6 cellular contexts compared by ENCODE assay signal in the genomic region with DNA sequence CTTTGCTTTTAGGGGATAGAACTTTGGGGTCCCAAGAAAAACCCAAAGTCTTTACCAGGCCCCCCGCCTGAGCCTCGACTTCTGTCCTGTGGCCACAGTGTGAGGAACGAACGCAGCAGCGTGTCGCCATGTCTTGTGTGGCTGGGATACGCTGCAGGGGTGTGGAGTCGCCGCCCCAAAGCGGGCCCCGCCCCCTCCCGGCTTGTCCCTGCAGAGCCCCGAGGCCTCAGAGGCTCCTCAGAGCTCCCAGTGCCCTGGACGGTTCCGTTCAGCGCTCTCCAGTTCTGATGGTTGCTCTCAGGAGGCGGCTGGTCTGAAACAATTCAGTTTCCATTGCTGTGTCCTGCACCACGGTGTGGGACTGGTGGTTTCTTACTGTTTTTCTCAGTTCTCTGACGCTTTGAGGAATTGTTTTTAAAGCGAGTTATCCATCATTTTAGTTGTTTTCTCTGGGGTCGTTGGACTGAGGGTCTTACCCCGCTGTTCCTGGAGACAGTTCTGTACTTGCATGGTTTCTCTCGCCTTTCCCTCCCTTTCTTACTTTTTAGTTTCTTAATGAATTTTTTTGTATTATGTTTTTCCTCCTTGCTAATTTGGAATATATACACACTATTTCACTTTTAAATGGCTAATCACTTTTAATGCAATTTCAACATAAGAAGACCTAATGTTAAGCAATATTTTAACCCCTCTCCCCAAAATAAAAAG. TPM values are rescaled to one million over a fixed set of nuclear protein-coding genes. Genes with fewer than 3 reads are reported as not detected.
DNase-seq lines count a peak whose midpoint lies in the region; ATAC-seq and TF ChIP-seq lines count a peak whose summit lies in the region.

No MANE protein-coding gene starts in this region.

- H3K4me3 ChIP-seq in foreskin fibroblast (ENCODE audit: low read depth in 1 of 2, low read length in 2 of 2): peak overlapping the region; percentile 27 to 37

- TF ChIP-seq CTCF in foreskin fibroblast (IDR thresholded peaks at IDR 0.05; ENCODE audit: low read depth, low read length): no peak

- DNase-seq in G401 (ENCODE audit: low spot score): peak; percentile 74
- peak; percentile 58 to 68 for DNase-seq in activated CD4-positive, alpha-beta T cell treated with anti-CD3 and anti-CD28 coated beads for 24 hours (ENCODE audit: low read depth in 2 of 2)
- peak in 1 of 2 donors; percentile 81 for DNase-seq in foreskin fibroblast
- DNase-seq in stimulated activated CD4-positive, alpha-beta T cell treated with anti-CD3 and anti-CD28 coated beads, Interleukin-4, amount 100 ng/mL, for 24 hours: peak; percentile 77
- DNase-seq in NCI-H128 (lab: John Stamatoyannopoulos, UW; ENCODE audit: unreplicated experiment): no peak

- in situ Hi-C loops in G401 (cut with HindIII; ENCODE audit: low sequenced_read_pairs): no loop called here

- no peak for ATAC-seq in GM21786 (IDR thresholded peaks at IDR 0.05; ENCODE audit: unreplicated experiment)

RNA-seq across cellular contexts. Expression of a gene that starts 1.6 kb away (rescaled TPM):
- 3.0 and 3.8 TPM in 2 replicates for total RNA-seq in G401 (2014; rRNA removed; shearing (Covaris generic))

RNA-seq across cellular contexts. Expression of a gene that starts 7.9 kb away (rescaled TPM):
- total RNA-seq in G401 (2014; rRNA removed; shearing (Covaris generic)): 0.74 and 0.85 TPM in 2 replicates

RNA-seq across cellular contexts. Expression of a gene that starts 11.9 kb away (rescaled TPM):
- total RNA-seq in G401 (2014; rRNA removed; shearing (Covaris generic)): 11.0 and 12.9 TPM in 2 replicates

RNA-seq across cellular contexts. Expression of a gene that starts 26.1 kb away (rescaled TPM):
- 23.9 and 28.5 TPM in 2 replicates for total RNA-seq in G401 (2014; rRNA removed; shearing (Covaris generic))

RNA-seq across cellular contexts. Expression of a gene that starts 53.0 kb away (rescaled TPM):
- 7.0 and 21.4 TPM in 2 replicates for total RNA-seq in G401 (2014; rRNA removed; shearing (Covaris generic))
